ENCODE assay signal across 8 cellular contexts in genomic region chr5:40755093-40755406, GRCh38. TPM values are rescaled to one million over a fixed set of nuclear protein-coding genes. Genes with fewer than 3 reads are reported as not detected.
A peak's percentile ranks its signal among the peaks of the same experiment; 100 is the strongest.
DNase-seq lines count a peak whose midpoint lies in the region; ATAC-seq, FAIRE-seq and TF ChIP-seq lines count a peak whose summit lies in the region.

No MANE protein-coding gene starts in this region.

- peak overlapping the region; percentile 95 to 99 for H3K4me3 ChIP-seq in kidney (ENCODE audit: low read length in 2 of 2)

- H3K27ac ChIP-seq in VCaP (peak overlapping the region; percentile 89), kidney (ENCODE audit: low read depth in 2 of 2, low read length in 2 of 2) (peak overlapping the region; percentile 90 to 94)

- peaks cover 0 to 4% of the 10 kb centered on the region in 2 donors for H3K4me1 ChIP-seq in kidney (ENCODE audit: control insufficient read depth in 1 of 2, insufficient read depth in 1 of 2, low read depth in 1 of 2, low read length in 2 of 2)

- peaks cover 12% of the 10 kb centered on the region for H3K36me3 Mint-ChIP-seq in central memory CD8-positive, alpha-beta T cell (ENCODE audit: insufficient read depth)

- no peaks in the 10 kb centered on the region for H3K27me3 Mint-ChIP-seq in central memory CD8-positive, alpha-beta T cell

- DNase-seq in AG08396 (ENCODE audit: low spot score) (peak; percentile 79), NCI-H2171 (lab: John Stamatoyannopoulos, UW) (peak; percentile 55), kidney (peak; percentile 77)
- peak; percentile 34 to 40 for DNase-seq in central memory CD8-positive, alpha-beta T cell (ENCODE audit: low spot score in 2 of 2)
- peak; percentile 35 to 57 for DNase-seq in stimulated activated CD4-positive, alpha-beta T cell treated with anti-CD3 and anti-CD28 coated beads, Interleukin-15, amount 100 ng/mL, for 48 hours (ENCODE audit: low read depth in 2 of 2)

- FAIRE-seq in kidney (lab: Jason Lieb, UNC): peak; percentile 73

- ATAC-seq in GM18861 (IDR thresholded peaks at IDR 0.05; ENCODE audit: unreplicated experiment): peak; percentile 72
- peak; percentile 71 for ATAC-seq in HG03103 (IDR thresholded peaks at IDR 0.05; ENCODE audit: low read depth, unreplicated experiment)
- ATAC-seq in central memory CD8-positive, alpha-beta T cell (replicated peaks; ENCODE audit: extremely low read depth, poor library complexity, severe bottlenecking): peak; percentile 82

- intact Hi-C loops in kidney (cut with DNase I): no loop called here

- H3K9ac ChIP-seq in kidney (ENCODE audit: low read length in 2 of 2): peak overlapping the region; percentile 97 to 98

- no peaks in the 10 kb centered on the region for H3K9me3 ChIP-seq in kidney (ENCODE audit: control insufficient read depth in 1 of 2, low read length in 2 of 2)

- H3K9me3 Mint-ChIP-seq in central memory CD8-positive, alpha-beta T cell: no peaks in the 10 kb centered on the region

- peak; percentile 89 for TF ChIP-seq CTCF in VCaP (conservative IDR thresholded peaks at IDR 0.05)
- peak; percentile 71 for TF ChIP-seq CTCF in kidney (IDR thresholded peaks at IDR 0.05; ENCODE audit: borderline replicate concordance, extremely low read depth, insufficient read depth)

- no peak overlapping the region for H3K27ac Mint-ChIP-seq in central memory CD8-positive, alpha-beta T cell (ENCODE audit: low read depth)

- no peaks in the 10 kb centered on the region for H3K36me3 ChIP-seq in kidney (ENCODE audit: control insufficient read depth in 1 of 2, insufficient read depth in 2 of 2, low read length in 2 of 2)

- no peak overlapping the region for H3K4me3 Mint-ChIP-seq in central memory CD8-positive, alpha-beta T cell

- H3K4me1 Mint-ChIP-seq in central memory CD8-positive, alpha-beta T cell: peaks cover 24% of the 10 kb centered on the region

RNA-seq across cellular contexts. Expression of gene TTC33, which starts 0.7 kb away (rescaled TPM):
- 20.1 TPM for total RNA-seq in kidney
- 7.1 TPM for polyA plus RNA-seq in kidney (ENCODE audit: insufficient read depth, low read depth, low replicate concordance)

RNA-seq across cellular contexts. Expression of gene PRKAA1, which starts 43.1 kb away (rescaled TPM):
- 104 TPM for total RNA-seq in kidney
- polyA plus RNA-seq in kidney (ENCODE audit: insufficient read depth, low read depth, low replicate concordance): 17.4 TPM

Comparison
In these comparisons a context has a peak if more than half of its experiments do, and no peak if none do; other contexts are left out.
1. Peak in every context shown above with its lines: DNase-seq, ATAC-seq, H3K4me3 ChIP-seq and H3K27ac ChIP-seq.